In the genomic region with DNA sequence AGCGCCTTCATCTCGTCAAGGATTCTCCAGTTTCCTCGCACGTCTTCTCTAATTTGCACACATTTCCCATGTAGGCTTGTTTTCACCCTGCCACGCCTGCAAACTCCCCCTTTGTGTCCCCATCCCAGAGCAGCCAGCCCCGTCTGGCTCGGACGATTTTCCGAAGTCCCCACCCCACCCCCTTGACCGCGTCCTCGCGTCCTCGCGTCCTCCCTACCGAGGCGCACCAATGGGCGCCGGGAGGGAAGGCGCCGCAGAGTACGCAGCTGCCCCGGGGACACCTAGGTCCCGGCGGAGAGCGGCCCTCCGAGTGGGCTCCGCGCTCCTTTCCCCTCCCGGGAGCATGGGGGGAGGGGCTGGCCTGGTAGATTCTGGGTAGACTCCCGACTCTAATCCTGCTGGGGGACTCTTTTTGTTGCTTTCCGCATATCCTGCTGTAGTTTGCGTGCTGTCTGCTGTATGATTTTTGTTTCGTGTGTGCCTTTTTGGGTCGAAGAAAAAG, we compare ENCODE assay signal across 8 cellular contexts. TPM values are rescaled to one million over a fixed set of nuclear protein-coding genes. Genes with fewer than 3 reads are reported as not detected.
A peak's percentile ranks its signal among the peaks of the same experiment; 100 is the strongest.
DNase-seq lines count a peak whose midpoint lies in the region; ATAC-seq and TF ChIP-seq lines count a peak whose summit lies in the region.

No MANE protein-coding gene starts in this region.

- no peaks in the 10 kb centered on the region for H3K9me3 Mint-ChIP-seq in activated CD4-positive, alpha-beta memory T cell treated with anti-CD3 and anti-CD28 coated beads, Interleukin-2, amount 10 ng/mL, durations not matched to agents 7 days and 5 days
- no peaks in the 10 kb centered on the region for H3K9me3 Mint-ChIP-seq in nephron

- H3K4me3 Mint-ChIP-seq in activated CD4-positive, alpha-beta memory T cell treated with anti-CD3 and anti-CD28 coated beads, Interleukin-2, amount 10 ng/mL, durations not matched to agents 7 days and 5 days, result peak overlapping the region; percentile 64
- H3K4me3 Mint-ChIP-seq in nephron, result peak overlapping the region; percentile 92 to 98 (median 97)

- peak; percentile 75 for DNase-seq in Right ventricle myocardium inferior (ENCODE audit: missing footprints)
- no peak for DNase-seq in cardiac septum (ENCODE audit: low spot score)
- no peak for DNase-seq in activated CD4-positive, alpha-beta memory T cell treated with anti-CD3 and anti-CD28 coated beads, Interleukin-2, amount 10 ng/mL, durations not matched to agents 7 days and 5 days
- DNase-seq in fibroblast of peridontal ligament (ENCODE audit: extremely low read depth), result peak; percentile 15
- DNase-seq in hippocampal formation (lab: John Stamatoyannopoulos, UW), result no peak

- no peaks in the 10 kb centered on the region for H3K36me3 Mint-ChIP-seq in activated CD4-positive, alpha-beta memory T cell treated with anti-CD3 and anti-CD28 coated beads, Interleukin-2, amount 10 ng/mL, durations not matched to agents 7 days and 5 days (ENCODE audit: low read depth)
- H3K36me3 Mint-ChIP-seq in nephron (ENCODE audit: low read depth), result no peaks in the 10 kb centered on the region

- ATAC-seq in Right ventricle myocardium inferior (peak; percentile 66), GM21723 (IDR thresholded peaks at IDR 0.05; ENCODE audit: unreplicated experiment) (no peak), GM19397 (IDR thresholded peaks at IDR 0.05; ENCODE audit: unreplicated experiment) (no peak)

- intact Hi-C loops in Right ventricle myocardium inferior (cut with DNase I), result loop anchor here (2.0 to 5.0 kb wide), 2 partner anchors 70 to 181 kb away; no protein-coding TSS in a partner anchor
- intact Hi-C loops in cardiac septum (cut with DNase I), result loop anchor here (5.0 to 10.0 kb wide), 6 partner anchors 41 to 354 kb away; partner anchors contain the start of gene RAVER2

- no peak for TF ChIP-seq CTCF in nephron (IDR thresholded peaks at IDR 0.05; ENCODE audit: unreplicated experiment in 3 of 3)

- peaks cover 11% of the 10 kb centered on the region for H3K4me1 Mint-ChIP-seq in activated CD4-positive, alpha-beta memory T cell treated with anti-CD3 and anti-CD28 coated beads, Interleukin-2, amount 10 ng/mL, durations not matched to agents 7 days and 5 days
- peaks cover 30% of the 10 kb centered on the region for H3K4me1 Mint-ChIP-seq in nephron

- POLR2A ChIA-PET in activated CD4-positive, alpha-beta memory T cell treated with anti-CD3 and anti-CD28 coated beads, Interleukin-2, amount 10 ng/mL, durations not matched to agents 7 days and 5 days (lab: Charles Lee), result no interaction called here

- H3K27me3 Mint-ChIP-seq in activated CD4-positive, alpha-beta memory T cell treated with anti-CD3 and anti-CD28 coated beads, Interleukin-2, amount 10 ng/mL, durations not matched to agents 7 days and 5 days, result peaks cover 49% of the 10 kb centered on the region
- peaks cover 15% of the 10 kb centered on the region for H3K27me3 Mint-ChIP-seq in nephron (ENCODE audit: low read depth)

- no peak overlapping the region for H3K27ac Mint-ChIP-seq in activated CD4-positive, alpha-beta memory T cell treated with anti-CD3 and anti-CD28 coated beads, Interleukin-2, amount 10 ng/mL, durations not matched to agents 7 days and 5 days
- H3K27ac Mint-ChIP-seq in nephron, result peak overlapping the region; percentile 87 to 98 (median 96)

- CTCF ChIA-PET in activated CD4-positive, alpha-beta memory T cell treated with anti-CD3 and anti-CD28 coated beads, Interleukin-2, amount 10 ng/mL, durations not matched to agents 7 days and 5 days (lab: Charles Lee), result interaction anchor here (1.0 kb wide), 1 partner anchor 779 kb away, joined by 3 read pairs; no protein-coding TSS in a partner anchor

RNA-seq across cellular contexts. Expression of gene CACHD1, which starts 1.3 kb away (rescaled TPM):
- 4.9 TPM for total RNA-seq in Right ventricle myocardium inferior
- total RNA-seq in cardiac septum, result 2.9 TPM
- under 1 TPM in 1 of 2 experiments, not detected in 1; 0.05 TPM for total RNA-seq in activated CD4-positive, alpha-beta memory T cell treated with anti-CD3 and anti-CD28 coated beads, Interleukin-2, amount 10 ng/mL, durations not matched to agents 7 days and 5 days

Comparison
In these comparisons a context has a peak if more than half of its experiments do, and no peak if none do; other contexts are left out.
1. DNase-seq: peak in Right ventricle myocardium inferior (single experiment) and fibroblast of peridontal ligament (single experiment); none in cardiac septum (single experiment), activated CD4-positive, alpha-beta memory T cell treated with anti-CD3 and anti-CD28 coated beads, Interleukin-2, amount 10 ng/mL, durations not matched to agents 7 days and 5 days (single experiment) and hippocampal formation (0 of 2).